ENCODE assay signal across 8 cellular contexts in genomic region chr10:58335306-58336005, GRCh38. TPM values are rescaled to one million over a fixed set of nuclear protein-coding genes. Genes with fewer than 3 reads are reported as not detected.
DNase-seq lines count a peak whose midpoint lies in the region; ATAC-seq and TF ChIP-seq lines count a peak whose summit lies in the region.

No MANE protein-coding gene starts in this region.

- no peak for TF ChIP-seq CTCF in GM10266 (IDR thresholded peaks at IDR 0.05; ENCODE audit: control insufficient read depth, insufficient read depth, low read depth, missing control alignments)
- TF ChIP-seq CTCF in fibroblast of mammary gland (conservative IDR thresholded peaks at IDR 0.05; ENCODE audit: control insufficient read depth, insufficient read depth, low read depth, low read length) = no peak

- CTCF ChIA-PET in activated CD8-positive, alpha-beta memory T cell treated with anti-CD3 and anti-CD28 coated beads, Interleukin-2, amount 10 ng/mL, durations not matched to agents 7 days and 5 days (lab: Charles Lee) = interaction anchor here (1.1 to 1.3 kb wide), 2 partner anchors 46 to 49 kb away, joined by 3 read pairs; no protein-coding TSS in a partner anchor

- H3K36me3 Mint-ChIP-seq in activated CD8-positive, alpha-beta memory T cell treated with anti-CD3 and anti-CD28 coated beads, Interleukin-2, amount 10 ng/mL, durations not matched to agents 7 days and 5 days = peaks cover 11% of the 10 kb centered on the region
- H3K36me3 Mint-ChIP-seq in naive thymus-derived CD8-positive, alpha-beta T cell = no peaks in the 10 kb centered on the region

- DNase-seq in GM10266 (ENCODE audit: extremely low spot score) (peak; percentile 29), fibroblast of mammary gland (ENCODE audit: low read depth) (peak; percentile 65), NCI-H1436 treated with DMSO at 0.1 percent for 48 hours (lab: John Stamatoyannopoulos, UW) (no peak), NCI-H2196 (lab: John Stamatoyannopoulos, UW; ENCODE audit: unreplicated experiment) (no peak)
- DNase-seq in activated CD8-positive, alpha-beta memory T cell treated with anti-CD3 and anti-CD28 coated beads, Interleukin-2, amount 10 ng/mL, durations not matched to agents 7 days and 5 days = no peak
- DNase-seq in naive thymus-derived CD8-positive, alpha-beta T cell = peak in 4 of 10 donors; percentile 9 to 21 (median 16)

- H3K36me3 ChIP-seq in HUES48 (ENCODE audit: control insufficient read depth, insufficient read depth, low read length) = no peaks in the 10 kb centered on the region; the same call in 1 of the 2 replicates

- peaks cover 16% of the 10 kb centered on the region for H3K4me1 ChIP-seq in HUES48 (ENCODE audit: control insufficient read depth, insufficient read depth, low read length)

- H3K27me3 Mint-ChIP-seq in activated CD8-positive, alpha-beta memory T cell treated with anti-CD3 and anti-CD28 coated beads, Interleukin-2, amount 10 ng/mL, durations not matched to agents 7 days and 5 days = peaks cover 15% of the 10 kb centered on the region
- peaks cover 0 to 6% (median 3%) of the 10 kb centered on the region in 5 donors for H3K27me3 Mint-ChIP-seq in naive thymus-derived CD8-positive, alpha-beta T cell

- H3K9me3 Mint-ChIP-seq in activated CD8-positive, alpha-beta memory T cell treated with anti-CD3 and anti-CD28 coated beads, Interleukin-2, amount 10 ng/mL, durations not matched to agents 7 days and 5 days (ENCODE audit: low read depth) = no peaks in the 10 kb centered on the region
- no peaks in the 10 kb centered on the region for H3K9me3 Mint-ChIP-seq in naive thymus-derived CD8-positive, alpha-beta T cell

- H3K27ac ChIP-seq in HUES48 (ENCODE audit: low read depth, low read length) = peak overlapping the region; percentile 7

- H3K27ac Mint-ChIP-seq in activated CD8-positive, alpha-beta memory T cell treated with anti-CD3 and anti-CD28 coated beads, Interleukin-2, amount 10 ng/mL, durations not matched to agents 7 days and 5 days = peak overlapping the region; percentile 73
- H3K27ac Mint-ChIP-seq in naive thymus-derived CD8-positive, alpha-beta T cell = peak overlapping the region; percentile 79 to 95 (median 85)

- peaks cover 27% of the 10 kb centered on the region for H3K4me1 Mint-ChIP-seq in activated CD8-positive, alpha-beta memory T cell treated with anti-CD3 and anti-CD28 coated beads, Interleukin-2, amount 10 ng/mL, durations not matched to agents 7 days and 5 days
- H3K4me1 Mint-ChIP-seq in naive thymus-derived CD8-positive, alpha-beta T cell = peaks cover 15 to 45% (median 39%) of the 10 kb centered on the region in 4 donors

- H3K9ac ChIP-seq in HUES48 (ENCODE audit: low read depth, low read length) = peak overlapping the region; percentile 83

- H3K27me3 ChIP-seq in HUES48 (ENCODE audit: control insufficient read depth, insufficient read depth, low read length) = no peaks in the 10 kb centered on the region

- no peaks in the 10 kb centered on the region for H3K9me3 ChIP-seq in HUES48 (ENCODE audit: control insufficient read depth, insufficient read depth, low read length)

- peak overlapping the region; percentile 95 for H3K4me3 ChIP-seq in HUES48 (ENCODE audit: low read depth, low read length)
- peak overlapping the region; percentile 80 for H3K4me3 ChIP-seq in fibroblast of mammary gland (ENCODE audit: control insufficient read depth, low read depth, low read length)

- H3K4me3 Mint-ChIP-seq in activated CD8-positive, alpha-beta memory T cell treated with anti-CD3 and anti-CD28 coated beads, Interleukin-2, amount 10 ng/mL, durations not matched to agents 7 days and 5 days = peak overlapping the region; percentile 89
- H3K4me3 Mint-ChIP-seq in naive thymus-derived CD8-positive, alpha-beta T cell = peak overlapping the region; percentile 86 to 95 (median 94)

- peak; percentile 56 for ATAC-seq in GM21717 (IDR thresholded peaks at IDR 0.05; ENCODE audit: unreplicated experiment)
- peak; percentile 52 for ATAC-seq in activated CD8-positive, alpha-beta memory T cell treated with anti-CD3 and anti-CD28 coated beads, Interleukin-2, amount 10 ng/mL, durations not matched to agents 7 days and 5 days
- ATAC-seq in naive thymus-derived CD8-positive, alpha-beta T cell = peak; percentile 45 to 48

- POLR2A ChIA-PET in naive thymus-derived CD8-positive, alpha-beta T cell (lab: Charles Lee) = interaction anchor here (0.6 to 2.0 kb wide), 4 partner anchors 30 to 67 kb away, joined by 3 to 32 read pairs (median 6); partner anchors contain the start of genes CISD1, IPMK and TFAM

RNA-seq across cellular contexts. Expression of gene UBE2D1, which starts 0.7 kb away (rescaled TPM):
- total RNA-seq in activated CD8-positive, alpha-beta memory T cell treated with anti-CD3 and anti-CD28 coated beads, Interleukin-2, amount 10 ng/mL, durations not matched to agents 7 days and 5 days = 10 to 100 TPM; 12.2 to 14.6 TPM
- 10 to 100 TPM; 10.2 to 11.4 TPM for total RNA-seq in naive thymus-derived CD8-positive, alpha-beta T cell
- 10 to 100 TPM; 15.4 to 17.3 (median 17.1) TPM for polyA plus RNA-seq in naive thymus-derived CD8-positive, alpha-beta T cell

RNA-seq across cellular contexts. Expression of gene TFAM, which starts 49.8 kb away (rescaled TPM):
- total RNA-seq in activated CD8-positive, alpha-beta memory T cell treated with anti-CD3 and anti-CD28 coated beads, Interleukin-2, amount 10 ng/mL, durations not matched to agents 7 days and 5 days = 10 to 100 TPM; 52.8 to 80.8 TPM
- 10 to 100 TPM; 58.5 to 61.4 TPM for total RNA-seq in naive thymus-derived CD8-positive, alpha-beta T cell
- polyA plus RNA-seq in naive thymus-derived CD8-positive, alpha-beta T cell = 10 to 100 TPM; 50.3 to 52.7 (median 51.9) TPM

Comparison
In these comparisons a context has a peak if more than half of its experiments do, and no peak if none do; other contexts are left out.
1. DNase-seq: peak in GM10266 (single experiment) and fibroblast of mammary gland (single experiment); none in activated CD8-positive, alpha-beta memory T cell treated with anti-CD3 and anti-CD28 coated beads, Interleukin-2, amount 10 ng/mL, durations not matched to agents 7 days and 5 days (single experiment), NCI-H1436 treated with DMSO at 0.1 percent for 48 hours (single experiment) and NCI-H2196 (single experiment).
2. Peak in every context shown above with its lines, with median percentiles within 50 percentile points of each other: ATAC-seq.